8 cellular contexts compared by ENCODE assay signal in genomic region chr7:20777377-20778062, GRCh38. TPM values are rescaled to one million over a fixed set of nuclear protein-coding genes. Genes with fewer than 3 reads are reported as not detected.
DNase-seq lines count a peak whose midpoint lies in the region; ATAC-seq and TF ChIP-seq lines count a peak whose summit lies in the region.

No MANE protein-coding gene starts in this region.

- H3K4me1 ChIP-seq in Caco-2, result peaks cover 10% of the 10 kb centered on the region; the same call in 1 of the 2 replicates
- no peaks in the 10 kb centered on the region for H3K4me1 ChIP-seq in GM23248 (ENCODE audit: insufficient read depth)
- peaks cover 31% of the 10 kb centered on the region for H3K4me1 ChIP-seq in RWPE2 (ENCODE audit: insufficient read depth, poor library complexity, severe bottlenecking)
- H3K4me1 ChIP-seq in iPS DF 6.9 (ENCODE audit: control insufficient read depth, insufficient read depth, low read length), result peaks cover 1% of the 10 kb centered on the region; the same call in 1 of the 2 replicates

- H3K36me3 ChIP-seq in Caco-2 (ENCODE audit: control insufficient read depth, insufficient read depth, low read length) (no peaks in the 10 kb centered on the region), GM23248 (ENCODE audit: low read depth) (no peaks in the 10 kb centered on the region), RWPE2 (ENCODE audit: low read depth) (peaks cover 7% of the 10 kb centered on the region; the same call in 1 of the 2 replicates), iPS DF 6.9 (ENCODE audit: control insufficient read depth, insufficient read depth, low read length) (no peaks in the 10 kb centered on the region)

- peak overlapping the region; percentile 79 for H3K4me3 Mint-ChIP-seq in Caco-2 (ENCODE audit: unreplicated experiment)
- peak overlapping the region; percentile 88 for H3K4me3 Mint-ChIP-seq in type B pancreatic cell

- no peak overlapping the region for H3K9ac ChIP-seq in GM23248

- CTCF ChIA-PET in Caco-2 (lab: Charles Lee), result interaction anchor here (1.0 kb wide), 1 partner anchor 57 kb away, joined by 6 read pairs; no protein-coding TSS in a partner anchor

- ATAC-seq in RWPE2 (ENCODE audit: low read depth), result peak; percentile 62
- no peak for ATAC-seq in HG03045 (IDR thresholded peaks at IDR 0.05; ENCODE audit: unreplicated experiment)

- H3K27ac Mint-ChIP-seq in Caco-2 (ENCODE audit: unreplicated experiment) (peak overlapping the region; percentile 56), type B pancreatic cell (peak overlapping the region; percentile 49)

- POLR2A ChIA-PET in Caco-2 (lab: Charles Lee), result no interaction called here

- H3K9me3 Mint-ChIP-seq in Caco-2 (ENCODE audit: unreplicated experiment) (no peaks in the 10 kb centered on the region), type B pancreatic cell (no peaks in the 10 kb centered on the region)

- BruUV-seq in Caco-2 (replicated peaks; lab: Mats Ljungman, UMichigan), result no TSS peak

- intact Hi-C loops in Caco-2 (cut with micrococcal nuclease; ENCODE audit: unreplicated experiment), result loop anchor here (1.0 to 10.0 kb wide), 4 partner anchors 57 to 990 kb away; no protein-coding TSS in a partner anchor

- H3K27ac ChIP-seq in GM23248 (no peak overlapping the region), RWPE2 (ENCODE audit: poor library complexity, severe bottlenecking) (peak overlapping the region; percentile 52), iPS DF 6.9 (ENCODE audit: low read length) (no peak overlapping the region)

- no peaks in the 10 kb centered on the region for H4K20me1 ChIP-seq in GM23248 (ENCODE audit: insufficient read depth)

- H3K9me3 ChIP-seq in Caco-2 (no peaks in the 10 kb centered on the region), GM23248 (ENCODE audit: low read depth) (no peaks in the 10 kb centered on the region), RWPE2 (ENCODE audit: severe bottlenecking) (no peaks in the 10 kb centered on the region), iPS DF 6.9 (ENCODE audit: control insufficient read depth, insufficient read depth, low read length) (no peaks in the 10 kb centered on the region)

- no peaks in the 10 kb centered on the region for H3K9me2 ChIP-seq in GM23248 (ENCODE audit: insufficient read depth)

- H3K4me2 ChIP-seq in GM23248 (ENCODE audit: unreplicated experiment), result peak overlapping the region; percentile 68

- 12 to 14% methylated on average over 29 to 30 of the region's 30 CpGs for WGBS in GM23248 (ENCODE audit: low coverage in 1 of 2, low lambda C conversion rate in 2 of 2, missing lambda C conversion rate in 2 of 2), 2 experiments
- no CpG with 5 or more reads among the region's 30 CpGs for WGBS in iPS DF 6.9 (ENCODE audit: insufficient coverage, insufficient read length)

- H3K27me3 Mint-ChIP-seq in Caco-2 (ENCODE audit: insufficient read depth, unreplicated experiment) (no peaks in the 10 kb centered on the region), type B pancreatic cell (peaks cover 92% of the 10 kb centered on the region)

- DNase-seq in Caco-2, result no peak
- DNase-seq in GM23248, result no peak
- DNase-seq in RWPE2 (ENCODE audit: low spot score), result no peak
- DNase-seq in iPS DF 6.9 (ENCODE audit: low read depth, low spot score), result no peak
- DNase-seq in type B pancreatic cell (ENCODE audit: extremely low spot score, unreplicated experiment), result no peak
- DNase-seq in nucleus accumbens (lab: John Stamatoyannopoulos, UW), result no peak
- no peak for DNase-seq in NCI-H446 (lab: John Stamatoyannopoulos, UW)

- no peaks in the 10 kb centered on the region for H3K79me2 ChIP-seq in GM23248 (ENCODE audit: insufficient read depth)

- H3K27me3 ChIP-seq in Caco-2 (replicated peaks; ENCODE audit: control insufficient read depth, insufficient read depth, low read length) (no peaks in the 10 kb centered on the region), GM23248 (replicated peaks; ENCODE audit: insufficient read depth) (peaks cover 83% of the 10 kb centered on the region), RWPE2 (ENCODE audit: insufficient read depth, poor library complexity, severe bottlenecking) (peaks cover 24% of the 10 kb centered on the region), iPS DF 6.9 (ENCODE audit: control insufficient read depth, insufficient read depth, low read length) (peaks cover 6% of the 10 kb centered on the region)

- H3F3A ChIP-seq in GM23248 (ENCODE audit: insufficient read depth), result no peaks in the 10 kb centered on the region

- H3K36me3 Mint-ChIP-seq in Caco-2 (ENCODE audit: insufficient read depth, unreplicated experiment) (peaks cover 12% of the 10 kb centered on the region), type B pancreatic cell (no peaks in the 10 kb centered on the region)

- H3K4me3 ChIP-seq in Caco-2 (ENCODE audit: low read depth, low read length) (peak overlapping the region; percentile 45), GM23248 (peak overlapping the region; percentile 65), RWPE2 (ENCODE audit: severe bottlenecking) (peak overlapping the region; percentile 46), iPS DF 6.9 (ENCODE audit: low read length) (peak overlapping the region; percentile 53; the same call in 1 of the 2 replicates)

- H3K4me1 Mint-ChIP-seq in Caco-2 (ENCODE audit: low read depth, unreplicated experiment), result peaks cover 27% of the 10 kb centered on the region
- H3K4me1 Mint-ChIP-seq in type B pancreatic cell (ENCODE audit: unreplicated experiment), result peaks cover 8% of the 10 kb centered on the region

- TF ChIP-seq CTCF in Caco-2 (IDR thresholded peaks at IDR 0.05; ENCODE audit: insufficient read depth in 1 of 2, low read depth in 1 of 2, low read length in 1 of 2, severe bottlenecking in 1 of 2, unreplicated experiment in 1 of 2), result no peak
- TF ChIP-seq CTCF in RWPE2 (IDR thresholded peaks at IDR 0.05; ENCODE audit: poor library complexity, severe bottlenecking), result no peak
- TF ChIP-seq CTCF in type B pancreatic cell (conservative IDR thresholded peaks at IDR 0.05), result no peak

- in situ Hi-C loops in GM23248 (cut with MboI), result loop anchor here (25.0 kb wide), 1 partner anchor 1235 kb away; no protein-coding TSS in a partner anchor

- peak overlapping the region; percentile 66; the same call in 1 of the 2 replicates for H2AFZ ChIP-seq in GM23248

RNA-seq across cellular contexts. Expression of gene SP8, which starts 9.2 kb away (rescaled TPM):
- 13.2 and 13.3 TPM in 2 replicates for total RNA-seq in Caco-2 (2022)
- not detected in 2 replicates for total RNA-seq in GM23248 (2014; rRNA removed; shearing (Covaris generic))
- not detected in 2 replicates for polyA plus RNA-seq in GM23248 (2016; fragmentation: Nextera tagmentation; extraction: Ambion mirVana)
- total RNA-seq in type B pancreatic cell (ENCODE audit: low replicate concordance), result 2.0 and 4.3 TPM in 2 replicates
